In the genomic region with DNA sequence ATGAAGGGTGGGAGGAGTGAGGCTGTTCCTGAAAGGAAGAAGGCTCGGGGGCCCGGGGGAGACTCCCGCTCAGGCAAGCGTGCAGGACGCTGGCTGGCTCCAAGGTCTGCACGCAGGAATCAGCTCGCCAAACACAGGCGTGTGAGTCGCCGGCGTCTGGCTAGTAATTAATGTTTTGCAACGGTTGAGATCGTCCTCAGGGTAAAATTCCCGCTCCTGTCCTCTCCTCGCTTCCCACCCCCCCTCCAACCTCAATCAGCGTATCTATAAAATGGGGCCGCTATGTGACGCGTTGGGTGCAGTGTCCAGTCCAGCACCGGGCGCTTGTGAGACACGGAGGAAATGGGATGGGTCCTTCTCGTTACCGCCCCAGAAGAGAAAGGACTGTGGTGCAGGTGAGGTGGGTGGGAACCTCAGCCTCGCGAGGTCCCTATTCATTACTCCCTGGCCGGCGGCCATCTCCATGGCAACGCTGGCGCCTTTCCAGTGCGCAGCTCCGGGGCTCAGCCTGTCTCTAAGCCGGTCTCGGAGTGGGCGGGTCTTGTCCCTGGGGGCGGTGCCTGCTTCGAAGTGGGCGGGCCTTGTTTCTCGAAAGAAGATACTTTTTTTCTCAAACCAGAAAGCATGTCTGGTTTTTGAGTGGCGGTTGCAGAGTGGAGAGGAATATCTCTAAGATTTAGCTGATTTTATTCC, we compare ENCODE assay signal across 8 cellular contexts. TPM values are rescaled to one million over a fixed set of nuclear protein-coding genes. Genes with fewer than 3 reads are reported as not detected.
DNase-seq lines count a peak whose midpoint lies in the region; ATAC-seq and TF ChIP-seq lines count a peak whose summit lies in the region.

No MANE protein-coding gene starts in this region.

- CTCF ChIA-PET in activated B cell treated with CpG ODN at 0.5 μM for 24 hours (lab: Charles Lee) = interaction anchor here (1.0 to 1.4 kb wide), 2 partner anchors 46 to 83 kb away, joined by 4 to 5 read pairs; no protein-coding TSS in a partner anchor

- H3K36me3 ChIP-seq in smooth muscle cell (ENCODE audit: low read depth) = no peaks in the 10 kb centered on the region

- H3K9me3 ChIP-seq in smooth muscle cell (replicated peaks; ENCODE audit: low read depth) = no peaks in the 10 kb centered on the region

- no peaks in the 10 kb centered on the region for H4K20me1 ChIP-seq in smooth muscle cell (ENCODE audit: low read depth)

- H3K27me3 Mint-ChIP-seq in activated B cell treated with CpG ODN at 0.5 μM for 24 hours = no peaks in the 10 kb centered on the region

- no peaks in the 10 kb centered on the region for H3K9me3 Mint-ChIP-seq in activated B cell treated with CpG ODN at 0.5 μM for 24 hours

- peaks cover 4% of the 10 kb centered on the region for H3K36me3 Mint-ChIP-seq in activated B cell treated with CpG ODN at 0.5 μM for 24 hours (ENCODE audit: low read depth)

- ATAC-seq in GM18508 (IDR thresholded peaks at IDR 0.05; ENCODE audit: insufficient read depth, unreplicated experiment) (peak; percentile 79), HG03097 (IDR thresholded peaks at IDR 0.05; ENCODE audit: low FRiP score, unreplicated experiment) (peak; percentile 87), activated B cell treated with CpG ODN at 0.5 μM for 24 hours (ENCODE audit: low read depth) (peak; percentile 96), HG03025 (IDR thresholded peaks at IDR 0.05; ENCODE audit: low FRiP score, unreplicated experiment) (no peak)

- 2% methylated on average over 40 of the region's 40 CpGs for WGBS in smooth muscle cell (ENCODE audit: low lambda C conversion rate)

- peaks cover 9% of the 10 kb centered on the region for H3K4me1 ChIP-seq in smooth muscle cell (ENCODE audit: low read depth)

- intact Hi-C loops in activated B cell treated with CpG ODN at 0.5 μM for 24 hours (cut with micrococcal nuclease) = loop anchor here (1.0 to 2.0 kb wide), 4 partner anchors 12 to 70 kb away; a partner anchor contains a TSS

- peak overlapping the region; percentile 4 for H2AFZ ChIP-seq in smooth muscle cell (ENCODE audit: low read depth)

- H3K9ac ChIP-seq in smooth muscle cell (ENCODE audit: low read depth) = no peak overlapping the region

- H3K27me3 ChIP-seq in smooth muscle cell (ENCODE audit: low read depth) = no peaks in the 10 kb centered on the region

- peak overlapping the region; percentile 32 for H3K27ac ChIP-seq in smooth muscle cell (ENCODE audit: low read depth)

- H3K4me2 ChIP-seq in smooth muscle cell = peak overlapping the region; percentile 89

- H3F3A ChIP-seq in smooth muscle cell (ENCODE audit: low read depth) = peaks cover 5% of the 10 kb centered on the region

- TF ChIP-seq CTCF in activated B cell treated with CpG ODN at 0.5 μM for 24 hours (IDR thresholded peaks at IDR 0.05) (no peak), cardiac fibroblast (IDR thresholded peaks at IDR 0.05; ENCODE audit: low read depth, low read length) (no peak), smooth muscle cell (IDR thresholded peaks at IDR 0.05; ENCODE audit: borderline replicate concordance, insufficient read depth, poor library complexity, severe bottlenecking) (no peak)

- DNase-seq in NCI-H2196 treated with DMSO at 0.1 percent for 48 hours (lab: John Stamatoyannopoulos, UW; ENCODE audit: unreplicated experiment) = peak; percentile 88
- DNase-seq in activated B cell treated with CpG ODN at 0.5 μM for 24 hours = peak; percentile 89
- peak; percentile 94 to 95 for DNase-seq in cardiac fibroblast (ENCODE audit: low read depth in 2 of 2)
- DNase-seq in inferior parietal cortex (ENCODE audit: extremely low spot score) = peak; percentile 86
- peak; percentile 81 for DNase-seq in smooth muscle cell (lab: John Stamatoyannopoulos, UW; ENCODE audit: unreplicated experiment)

- H3K4me3 Mint-ChIP-seq in activated B cell treated with CpG ODN at 0.5 μM for 24 hours = peak overlapping the region; percentile 85

- peak overlapping the region; percentile 72 for H3K27ac Mint-ChIP-seq in activated B cell treated with CpG ODN at 0.5 μM for 24 hours

- peaks cover 29% of the 10 kb centered on the region for H3K4me1 Mint-ChIP-seq in activated B cell treated with CpG ODN at 0.5 μM for 24 hours

- no peaks in the 10 kb centered on the region for H3K79me2 ChIP-seq in smooth muscle cell (ENCODE audit: low read depth)

- POLR2A ChIA-PET in activated B cell treated with CpG ODN at 0.5 μM for 24 hours (lab: Charles Lee) = interaction anchor here (0.6 to 5.7 kb wide), 8 partner anchors 12 to 258 kb away, joined by 3 to 42 read pairs (median 4); a partner anchor contains a TSS

- H3K4me3 ChIP-seq in cardiac fibroblast (replicated peaks in 1 of 2; ENCODE audit: low read depth in 2 of 2, low read length in 2 of 2) (peak overlapping the region; percentile 36 to 50), smooth muscle cell (peak overlapping the region; percentile 49)

RNA-seq across cellular contexts. Expression of a gene that starts 6.5 kb away (rescaled TPM):
- total RNA-seq in activated B cell treated with CpG ODN at 0.5 μM for 24 hours (10.3 and 10.9 TPM in 2 replicates), smooth muscle cell (4.2 TPM in 2 replicates)
- polyA plus RNA-seq in smooth muscle cell = 15.1 and 15.8 TPM in 2 replicates

RNA-seq across cellular contexts. Expression of a gene that starts 12.2 kb away (rescaled TPM):
- total RNA-seq in activated B cell treated with CpG ODN at 0.5 μM for 24 hours = 17.5 and 21.2 TPM in 2 replicates
- total RNA-seq in smooth muscle cell = 4.6 and 10.4 TPM in 2 replicates
- 16.8 and 17.7 TPM in 2 replicates for polyA plus RNA-seq in smooth muscle cell

RNA-seq across cellular contexts. Expression of a gene that starts 13.0 kb away (rescaled TPM):
- total RNA-seq in activated B cell treated with CpG ODN at 0.5 μM for 24 hours (12.6 and 16.1 TPM in 2 replicates), smooth muscle cell (16.3 and 20.1 TPM in 2 replicates)
- polyA plus RNA-seq in smooth muscle cell = 13.3 and 19.4 TPM in 2 replicates

RNA-seq across cellular contexts. Expression of a gene that starts 18.3 kb away (rescaled TPM):
- 17.2 and 18.9 TPM in 2 replicates for total RNA-seq in activated B cell treated with CpG ODN at 0.5 μM for 24 hours
- total RNA-seq in smooth muscle cell = 3.0 and 3.8 TPM in 2 replicates
- polyA plus RNA-seq in smooth muscle cell = 1.2 and 2.0 TPM in 2 replicates

RNA-seq across cellular contexts. Expression of a gene that starts 37.2 kb away (rescaled TPM):
- total RNA-seq in activated B cell treated with CpG ODN at 0.5 μM for 24 hours (8.7 and 8.9 TPM in 2 replicates), smooth muscle cell (3.1 and 3.8 TPM in 2 replicates)
- 7.2 and 7.3 TPM in 2 replicates for polyA plus RNA-seq in smooth muscle cell
